1 cellular context compared by ENCODE assay signal in genomic region chr17:81565231-81565630, GRCh38.
TF ChIP-seq lines count a peak whose summit lies in the region.

No MANE protein-coding gene starts in this region.

TF ChIP-seq in HepG2, 621 proteins besides CTCF, POLR2A, EP300 and RAD21:
- TF ChIP-seq EHMT2 (IDR thresholded peaks at IDR 0.05; ENCODE audit: borderline replicate concordance, low read depth, low read length) (no peak), AGO2 (optimal IDR thresholded peaks at IDR 0.05; ENCODE audit: low read depth, low read length) (peak; percentile 34), REL (CRISPR knock-in tag; conservative IDR thresholded peaks at IDR 0.05) (no peak)
